ENCODE assay signal across 8 cellular contexts in the genomic region with DNA sequence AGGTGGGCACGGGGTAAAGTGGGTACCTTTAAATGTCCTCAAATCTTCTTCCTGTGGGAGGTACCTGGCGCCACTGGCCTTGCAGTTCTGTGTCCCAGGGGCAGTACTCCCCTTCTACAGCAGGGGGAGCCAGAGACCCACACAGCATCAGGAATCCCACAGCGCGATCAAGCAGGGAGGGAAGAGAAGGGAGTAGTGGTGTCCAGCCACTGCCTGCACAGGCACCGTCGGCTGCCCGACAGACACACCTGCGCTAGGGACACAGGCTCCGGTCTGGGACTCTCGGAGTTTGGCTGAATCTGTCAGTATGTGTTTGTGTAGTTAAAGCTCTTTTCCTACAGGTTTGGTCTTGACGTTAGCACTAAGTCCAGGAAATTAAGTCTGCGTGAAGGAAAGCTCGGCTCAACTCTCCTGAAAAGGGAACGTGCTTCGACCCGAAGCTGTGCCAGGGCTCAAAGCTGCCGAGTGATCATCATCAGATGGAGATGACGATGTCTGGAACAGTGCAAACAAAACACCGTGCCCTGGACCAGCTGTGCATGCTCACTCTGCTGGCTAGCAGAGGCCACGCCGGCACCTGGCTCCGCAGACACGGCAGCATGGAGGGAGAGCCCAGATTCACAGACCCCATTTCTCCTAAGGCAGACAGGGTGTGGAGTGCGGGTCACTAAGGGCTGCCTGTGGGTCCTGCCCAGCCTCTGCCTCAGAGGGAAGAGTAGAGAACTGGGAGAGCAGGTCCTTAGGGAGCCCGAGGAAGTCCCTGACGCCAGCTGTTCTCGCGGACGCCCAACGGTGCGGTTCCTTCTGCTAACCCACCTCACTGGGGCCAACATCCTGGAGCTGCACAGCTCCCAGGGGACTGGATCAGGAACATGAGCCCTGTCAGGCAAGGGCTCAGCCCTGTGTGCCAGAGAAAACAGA. TPM values are rescaled to one million over a fixed set of nuclear protein-coding genes. Genes with fewer than 3 reads are reported as not detected.
DNase-seq lines count a peak whose midpoint lies in the region; ATAC-seq and TF ChIP-seq lines count a peak whose summit lies in the region.

No MANE protein-coding gene starts in this region.

- ATAC-seq in HG02798 (IDR thresholded peaks at IDR 0.05; ENCODE audit: poor library complexity, unreplicated experiment) (peak; percentile 74), left lobe of liver (peak; percentile 89), GM19324 (IDR thresholded peaks at IDR 0.05; ENCODE audit: low FRiP score, unreplicated experiment) (no peak)

- intact Hi-C loops in colonic mucosa (cut with DNase I) = loop anchor here (2.0 to 5.0 kb wide), 2 partner anchors 192 to 244 kb away; a partner anchor contains a TSS

- H3K9ac ChIP-seq in colonic mucosa (ENCODE audit: low read depth in 2 of 2, low read length in 2 of 2) = no peak overlapping the region

- no peaks in the 10 kb centered on the region for H3K9me3 ChIP-seq in colonic mucosa

- peak; percentile 98 for TF ChIP-seq CTCF in colonic mucosa (IDR thresholded peaks at IDR 0.05)

- H3K27me3 ChIP-seq in colonic mucosa = no peaks in the 10 kb centered on the region

- DNase-seq in DMS 273 (lab: John Stamatoyannopoulos, UW; ENCODE audit: unreplicated experiment) = peak; percentile 82
- DNase-seq in NCI-H460 (ENCODE audit: extremely low read depth, low read depth) = peak; percentile 71
- DNase-seq in activated CD4-positive, alpha-beta T cell treated with anti-CD3 and anti-CD28 coated beads for 48 hours = peak; percentile 87
- peak; percentile 93 for DNase-seq in colonic mucosa
- peak; percentile 90 for DNase-seq in left lobe of liver (ENCODE audit: low spot score)
- peak; percentile 86 for DNase-seq in stimulated activated CD4-positive, alpha-beta T cell treated with anti-CD3 and anti-CD28 coated beads, Interleukin-2, amount 100 ng/mL, for 24 hours

- H3K27ac ChIP-seq in colonic mucosa = peak overlapping the region; percentile 1

- no peak overlapping the region for H3K4me3 ChIP-seq in colonic mucosa

- H3K4me1 ChIP-seq in colonic mucosa = peaks cover 12% of the 10 kb centered on the region

- H3K36me3 ChIP-seq in colonic mucosa = no peaks in the 10 kb centered on the region

RNA-seq across cellular contexts. Expression of a gene that starts 56.0 kb away (rescaled TPM):
- 50.2 and 58.4 TPM in 2 replicates for total RNA-seq in NCI-H460 (2014; rRNA removed; shearing (Covaris generic))
- 51.1 and 57.1 TPM in 2 replicates for polyA plus RNA-seq in NCI-H460 (2014; cell fraction: nucleus; rRNA removed)
- total RNA-seq in colonic mucosa (10 to 100 TPM; 35.9 to 57.5 TPM), left lobe of liver (30.9 TPM)
